Comparison of ENCODE assay signal across 1 cellular context in the genomic region with DNA sequence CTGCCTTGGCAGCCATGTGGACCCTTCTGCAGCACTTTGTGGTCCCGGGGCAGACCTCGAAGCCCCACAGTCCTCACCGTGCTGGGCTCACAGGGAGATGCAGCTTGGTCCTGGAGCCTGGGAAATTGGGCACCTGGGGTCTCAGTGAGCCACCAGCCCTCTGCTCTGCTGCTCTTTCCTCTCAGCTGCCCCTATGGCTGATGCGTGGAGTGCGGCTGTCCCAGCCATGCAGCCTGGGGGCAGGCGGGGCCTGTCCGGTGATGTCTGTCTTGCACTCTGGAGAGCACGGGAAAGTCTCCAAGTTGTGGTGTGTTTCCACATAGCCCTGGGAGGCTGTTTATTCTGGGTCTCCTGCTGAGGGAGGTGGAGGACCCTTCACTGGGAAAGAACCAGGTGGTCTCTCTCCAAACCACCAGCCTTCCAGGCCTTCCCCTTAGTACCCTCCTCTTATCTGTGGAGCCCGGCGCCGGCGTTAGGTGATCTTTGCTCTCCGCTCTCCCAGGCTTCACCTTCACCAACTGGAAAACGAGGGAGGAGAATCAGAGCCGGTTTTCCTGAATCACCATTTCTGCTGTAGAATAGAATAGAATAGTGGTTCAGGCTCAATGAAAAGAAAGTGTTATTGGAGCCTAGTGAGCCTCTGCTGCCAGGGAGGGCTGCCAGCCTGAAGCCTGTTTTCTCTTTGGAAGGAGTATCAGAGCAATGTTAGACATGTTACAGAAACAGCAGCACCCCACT.
A peak's percentile ranks its signal among the peaks of the same experiment; 100 is the strongest.
TF ChIP-seq lines count a peak whose summit lies in the region.

No MANE protein-coding gene starts in this region.

TF ChIP-seq in HepG2, 621 proteins besides CTCF, POLR2A, EP300 and RAD21 (continued from another document and continues in another):
- TF ChIP-seq, protein P1, sequence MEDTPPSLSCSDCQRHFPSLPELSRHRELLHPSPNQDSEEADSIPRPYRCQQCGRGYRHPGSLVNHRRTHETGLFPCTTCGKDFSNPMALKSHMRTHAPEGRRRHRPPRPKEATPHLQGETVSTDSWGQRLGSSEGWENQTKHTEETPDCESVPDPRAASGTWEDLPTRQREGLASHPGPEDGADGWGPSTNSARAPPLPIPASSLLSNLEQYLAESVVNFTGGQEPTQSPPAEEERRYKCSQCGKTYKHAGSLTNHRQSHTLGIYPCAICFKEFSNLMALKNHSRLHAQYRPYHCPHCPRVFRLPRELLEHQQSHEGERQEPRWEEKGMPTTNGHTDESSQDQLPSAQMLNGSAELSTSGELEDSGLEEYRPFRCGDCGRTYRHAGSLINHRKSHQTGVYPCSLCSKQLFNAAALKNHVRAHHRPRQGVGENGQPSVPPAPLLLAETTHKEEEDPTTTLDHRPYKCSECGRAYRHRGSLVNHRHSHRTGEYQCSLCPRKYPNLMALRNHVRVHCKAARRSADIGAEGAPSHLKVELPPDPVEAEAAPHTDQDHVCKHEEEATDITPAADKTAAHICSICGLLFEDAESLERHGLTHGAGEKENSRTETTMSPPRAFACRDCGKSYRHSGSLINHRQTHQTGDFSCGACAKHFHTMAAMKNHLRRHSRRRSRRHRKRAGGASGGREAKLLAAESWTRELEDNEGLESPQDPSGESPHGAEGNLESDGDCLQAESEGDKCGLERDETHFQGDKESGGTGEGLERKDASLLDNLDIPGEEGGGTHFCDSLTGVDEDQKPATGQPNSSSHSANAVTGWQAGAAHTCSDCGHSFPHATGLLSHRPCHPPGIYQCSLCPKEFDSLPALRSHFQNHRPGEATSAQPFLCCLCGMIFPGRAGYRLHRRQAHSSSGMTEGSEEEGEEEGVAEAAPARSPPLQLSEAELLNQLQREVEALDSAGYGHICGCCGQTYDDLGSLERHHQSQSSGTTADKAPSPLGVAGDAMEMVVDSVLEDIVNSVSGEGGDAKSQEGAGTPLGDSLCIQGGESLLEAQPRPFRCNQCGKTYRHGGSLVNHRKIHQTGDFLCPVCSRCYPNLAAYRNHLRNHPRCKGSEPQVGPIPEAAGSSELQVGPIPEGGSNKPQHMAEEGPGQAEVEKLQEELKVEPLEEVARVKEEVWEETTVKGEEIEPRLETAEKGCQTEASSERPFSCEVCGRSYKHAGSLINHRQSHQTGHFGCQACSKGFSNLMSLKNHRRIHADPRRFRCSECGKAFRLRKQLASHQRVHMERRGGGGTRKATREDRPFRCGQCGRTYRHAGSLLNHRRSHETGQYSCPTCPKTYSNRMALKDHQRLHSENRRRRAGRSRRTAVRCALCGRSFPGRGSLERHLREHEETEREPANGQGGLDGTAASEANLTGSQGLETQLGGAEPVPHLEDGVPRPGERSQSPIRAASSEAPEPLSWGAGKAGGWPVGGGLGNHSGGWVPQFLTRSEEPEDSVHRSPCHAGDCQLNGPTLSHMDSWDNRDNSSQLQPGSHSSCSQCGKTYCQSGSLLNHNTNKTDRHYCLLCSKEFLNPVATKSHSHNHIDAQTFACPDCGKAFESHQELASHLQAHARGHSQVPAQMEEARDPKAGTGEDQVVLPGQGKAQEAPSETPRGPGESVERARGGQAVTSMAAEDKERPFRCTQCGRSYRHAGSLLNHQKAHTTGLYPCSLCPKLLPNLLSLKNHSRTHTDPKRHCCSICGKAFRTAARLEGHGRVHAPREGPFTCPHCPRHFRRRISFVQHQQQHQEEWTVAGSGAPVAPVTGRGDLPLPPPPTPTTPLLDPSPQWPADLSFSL (CRISPR knock-in tag; IDR thresholded peaks at IDR 0.05): no peak
- TF ChIP-seq TP53 (CRISPR knock-in tag; conservative IDR thresholded peaks at IDR 0.05): no peak
- TF ChIP-seq, protein P2, sequence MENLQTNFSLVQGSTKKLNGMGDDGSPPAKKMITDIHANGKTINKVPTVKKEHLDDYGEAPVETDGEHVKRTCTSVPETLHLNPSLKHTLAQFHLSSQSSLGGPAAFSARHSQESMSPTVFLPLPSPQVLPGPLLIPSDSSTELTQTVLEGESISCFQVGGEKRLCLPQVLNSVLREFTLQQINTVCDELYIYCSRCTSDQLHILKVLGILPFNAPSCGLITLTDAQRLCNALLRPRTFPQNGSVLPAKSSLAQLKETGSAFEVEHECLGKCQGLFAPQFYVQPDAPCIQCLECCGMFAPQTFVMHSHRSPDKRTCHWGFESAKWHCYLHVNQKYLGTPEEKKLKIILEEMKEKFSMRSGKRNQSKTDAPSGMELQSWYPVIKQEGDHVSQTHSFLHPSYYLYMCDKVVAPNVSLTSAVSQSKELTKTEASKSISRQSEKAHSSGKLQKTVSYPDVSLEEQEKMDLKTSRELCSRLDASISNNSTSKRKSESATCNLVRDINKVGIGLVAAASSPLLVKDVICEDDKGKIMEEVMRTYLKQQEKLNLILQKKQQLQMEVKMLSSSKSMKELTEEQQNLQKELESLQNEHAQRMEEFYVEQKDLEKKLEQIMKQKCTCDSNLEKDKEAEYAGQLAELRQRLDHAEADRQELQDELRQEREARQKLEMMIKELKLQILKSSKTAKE (CRISPR knock-in tag; IDR thresholded peaks at IDR 0.05; ENCODE audit: borderline replicate concordance): no peak
- TF ChIP-seq MYC (CRISPR knock-in tag; IDR thresholded peaks at IDR 0.05; ENCODE audit: borderline replicate concordance): peak; percentile 15; the same call in 1 of the 2 replicates
- TF ChIP-seq, protein P3, sequence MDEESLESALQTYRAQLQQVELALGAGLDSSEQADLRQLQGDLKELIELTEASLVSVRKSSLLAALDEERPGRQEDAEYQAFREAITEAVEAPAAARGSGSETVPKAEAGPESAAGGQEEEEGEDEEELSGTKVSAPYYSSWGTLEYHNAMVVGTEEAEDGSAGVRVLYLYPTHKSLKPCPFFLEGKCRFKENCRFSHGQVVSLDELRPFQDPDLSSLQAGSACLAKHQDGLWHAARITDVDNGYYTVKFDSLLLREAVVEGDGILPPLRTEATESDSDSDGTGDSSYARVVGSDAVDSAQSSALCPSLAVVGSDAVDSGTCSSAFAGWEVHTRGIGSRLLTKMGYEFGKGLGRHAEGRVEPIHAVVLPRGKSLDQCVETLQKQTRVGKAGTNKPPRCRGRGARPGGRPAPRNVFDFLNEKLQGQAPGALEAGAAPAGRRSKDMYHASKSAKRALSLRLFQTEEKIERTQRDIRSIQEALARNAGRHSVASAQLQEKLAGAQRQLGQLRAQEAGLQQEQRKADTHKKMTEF (CRISPR knock-in tag; IDR thresholded peaks at IDR 0.05): no peak
- TF ChIP-seq ZNF644 (CRISPR knock-in tag; IDR thresholded peaks at IDR 0.05; ENCODE audit: low read depth): no peak
- no peak for TF ChIP-seq ZC3H4 (CRISPR knock-in tag; IDR thresholded peaks at IDR 0.05; ENCODE audit: borderline replicate concordance)
- TF ChIP-seq FIP1L1 (IDR thresholded peaks at IDR 0.05; ENCODE audit: borderline replicate concordance, insufficient read depth, low read depth, low read length): no peak
- no peak for TF ChIP-seq SYNCRIP (IDR thresholded peaks at IDR 0.05; ENCODE audit: insufficient read depth, low read depth, low read length)
- no peak for TF ChIP-seq SKI (IDR thresholded peaks at IDR 0.05; ENCODE audit: partially characterized antibody)
- TF ChIP-seq SIN3B (IDR thresholded peaks at IDR 0.05; ENCODE audit: low read length): no peak
- TF ChIP-seq ZNF678 (CRISPR knock-in tag; IDR thresholded peaks at IDR 0.05): no peak
- TF ChIP-seq WIZ (CRISPR knock-in tag; IDR thresholded peaks at IDR 0.05): no peak
- no peak for TF ChIP-seq ATF7 (IDR thresholded peaks at IDR 0.05)
- TF ChIP-seq ATF7 (CRISPR knock-in tag; IDR thresholded peaks at IDR 0.05): no peak
- TF ChIP-seq ZNF562 (CRISPR knock-in tag; IDR thresholded peaks at IDR 0.05; ENCODE audit: borderline replicate concordance): no peak
- TF ChIP-seq ZNF3 (CRISPR knock-in tag; IDR thresholded peaks at IDR 0.05): no peak
- TF ChIP-seq ZNF101 (CRISPR knock-in tag; IDR thresholded peaks at IDR 0.05; ENCODE audit: borderline replicate concordance, low read depth): no peak
- peak; percentile 26; the same call in 1 of the 2 replicates for TF ChIP-seq NCOA2 (CRISPR knock-in tag; IDR thresholded peaks at IDR 0.05)
- TF ChIP-seq ZC3H13 (CRISPR knock-in tag; IDR thresholded peaks at IDR 0.05): no peak
- TF ChIP-seq, protein P4, sequence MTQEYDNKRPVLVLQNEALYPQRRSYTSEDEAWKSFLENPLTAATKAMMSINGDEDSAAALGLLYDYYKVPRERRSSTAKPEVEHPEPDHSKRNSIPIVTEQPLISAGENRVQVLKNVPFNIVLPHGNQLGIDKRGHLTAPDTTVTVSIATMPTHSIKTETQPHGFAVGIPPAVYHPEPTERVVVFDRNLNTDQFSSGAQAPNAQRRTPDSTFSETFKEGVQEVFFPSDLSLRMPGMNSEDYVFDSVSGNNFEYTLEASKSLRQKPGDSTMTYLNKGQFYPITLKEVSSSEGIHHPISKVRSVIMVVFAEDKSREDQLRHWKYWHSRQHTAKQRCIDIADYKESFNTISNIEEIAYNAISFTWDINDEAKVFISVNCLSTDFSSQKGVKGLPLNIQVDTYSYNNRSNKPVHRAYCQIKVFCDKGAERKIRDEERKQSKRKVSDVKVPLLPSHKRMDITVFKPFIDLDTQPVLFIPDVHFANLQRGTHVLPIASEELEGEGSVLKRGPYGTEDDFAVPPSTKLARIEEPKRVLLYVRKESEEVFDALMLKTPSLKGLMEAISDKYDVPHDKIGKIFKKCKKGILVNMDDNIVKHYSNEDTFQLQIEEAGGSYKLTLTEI (CRISPR knock-in tag; conservative IDR thresholded peaks at IDR 0.05): no peak
- TF ChIP-seq, protein P5, sequence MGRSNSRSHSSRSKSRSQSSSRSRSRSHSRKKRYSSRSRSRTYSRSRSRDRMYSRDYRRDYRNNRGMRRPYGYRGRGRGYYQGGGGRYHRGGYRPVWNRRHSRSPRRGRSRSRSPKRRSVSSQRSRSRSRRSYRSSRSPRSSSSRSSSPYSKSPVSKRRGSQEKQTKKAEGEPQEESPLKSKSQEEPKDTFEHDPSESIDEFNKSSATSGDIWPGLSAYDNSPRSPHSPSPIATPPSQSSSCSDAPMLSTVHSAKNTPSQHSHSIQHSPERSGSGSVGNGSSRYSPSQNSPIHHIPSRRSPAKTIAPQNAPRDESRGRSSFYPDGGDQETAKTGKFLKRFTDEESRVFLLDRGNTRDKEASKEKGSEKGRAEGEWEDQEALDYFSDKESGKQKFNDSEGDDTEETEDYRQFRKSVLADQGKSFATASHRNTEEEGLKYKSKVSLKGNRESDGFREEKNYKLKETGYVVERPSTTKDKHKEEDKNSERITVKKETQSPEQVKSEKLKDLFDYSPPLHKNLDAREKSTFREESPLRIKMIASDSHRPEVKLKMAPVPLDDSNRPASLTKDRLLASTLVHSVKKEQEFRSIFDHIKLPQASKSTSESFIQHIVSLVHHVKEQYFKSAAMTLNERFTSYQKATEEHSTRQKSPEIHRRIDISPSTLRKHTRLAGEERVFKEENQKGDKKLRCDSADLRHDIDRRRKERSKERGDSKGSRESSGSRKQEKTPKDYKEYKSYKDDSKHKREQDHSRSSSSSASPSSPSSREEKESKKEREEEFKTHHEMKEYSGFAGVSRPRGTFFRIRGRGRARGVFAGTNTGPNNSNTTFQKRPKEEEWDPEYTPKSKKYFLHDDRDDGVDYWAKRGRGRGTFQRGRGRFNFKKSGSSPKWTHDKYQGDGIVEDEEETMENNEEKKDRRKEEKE (IDR thresholded peaks at IDR 0.05): no peak
- TF ChIP-seq, protein P6, sequence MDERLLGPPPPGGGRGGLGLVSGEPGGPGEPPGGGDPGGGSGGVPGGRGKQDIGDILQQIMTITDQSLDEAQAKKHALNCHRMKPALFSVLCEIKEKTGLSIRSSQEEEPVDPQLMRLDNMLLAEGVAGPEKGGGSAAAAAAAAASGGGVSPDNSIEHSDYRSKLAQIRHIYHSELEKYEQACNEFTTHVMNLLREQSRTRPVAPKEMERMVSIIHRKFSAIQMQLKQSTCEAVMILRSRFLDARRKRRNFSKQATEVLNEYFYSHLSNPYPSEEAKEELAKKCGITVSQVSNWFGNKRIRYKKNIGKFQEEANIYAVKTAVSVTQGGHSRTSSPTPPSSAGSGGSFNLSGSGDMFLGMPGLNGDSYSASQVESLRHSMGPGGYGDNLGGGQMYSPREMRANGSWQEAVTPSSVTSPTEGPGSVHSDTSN (CRISPR knock-in tag; IDR thresholded peaks at IDR 0.05): no peak
- TF ChIP-seq, protein P7, sequence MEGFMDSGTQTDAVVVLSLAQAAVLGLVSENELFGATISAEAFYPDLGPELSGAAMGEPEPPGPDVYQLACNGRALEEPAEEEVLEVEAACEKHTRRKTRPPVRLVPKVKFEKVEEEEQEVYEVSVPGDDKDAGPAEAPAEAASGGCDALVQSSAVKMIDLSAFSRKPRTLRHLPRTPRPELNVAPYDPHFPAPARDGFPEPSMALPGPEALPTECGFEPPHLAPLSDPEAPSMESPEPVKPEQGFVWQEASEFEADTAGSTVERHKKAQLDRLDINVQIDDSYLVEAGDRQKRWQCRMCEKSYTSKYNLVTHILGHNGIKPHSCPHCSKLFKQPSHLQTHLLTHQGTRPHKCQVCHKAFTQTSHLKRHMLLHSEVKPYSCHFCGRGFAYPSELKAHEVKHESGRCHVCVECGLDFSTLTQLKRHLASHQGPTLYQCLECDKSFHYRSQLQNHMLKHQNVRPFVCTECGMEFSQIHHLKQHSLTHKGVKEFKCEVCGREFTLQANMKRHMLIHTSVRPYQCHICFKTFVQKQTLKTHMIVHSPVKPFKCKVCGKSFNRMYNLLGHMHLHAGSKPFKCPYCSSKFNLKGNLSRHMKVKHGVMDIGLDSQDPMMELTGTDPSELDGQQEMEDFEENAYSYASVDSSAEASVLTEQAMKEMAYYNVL (CRISPR knock-in tag; IDR thresholded peaks at IDR 0.05; ENCODE audit: borderline replicate concordance): peak; percentile 50; the same call in 1 of the 2 replicates
- TF ChIP-seq ZNF556 (CRISPR knock-in tag; IDR thresholded peaks at IDR 0.05; ENCODE audit: borderline replicate concordance): no peak
- no peak for TF ChIP-seq REXO4 (CRISPR knock-in tag; IDR thresholded peaks at IDR 0.05; ENCODE audit: borderline replicate concordance)
- TF ChIP-seq MEF2D (CRISPR knock-in tag; IDR thresholded peaks at IDR 0.05): no peak
- TF ChIP-seq ZNF367 (CRISPR knock-in tag; IDR thresholded peaks at IDR 0.05; ENCODE audit: borderline replicate concordance): no peak
- no peak for TF ChIP-seq ZNF230 (CRISPR knock-in tag; IDR thresholded peaks at IDR 0.05)
- TF ChIP-seq ATRX (CRISPR knock-in tag; IDR thresholded peaks at IDR 0.05; ENCODE audit: borderline replicate concordance): no peak
- TF ChIP-seq ZSCAN12 (CRISPR knock-in tag; IDR thresholded peaks at IDR 0.05): no peak
- TF ChIP-seq ZNF766 (CRISPR knock-in tag; IDR thresholded peaks at IDR 0.05; ENCODE audit: borderline replicate concordance): no peak
- TF ChIP-seq, protein P8, sequence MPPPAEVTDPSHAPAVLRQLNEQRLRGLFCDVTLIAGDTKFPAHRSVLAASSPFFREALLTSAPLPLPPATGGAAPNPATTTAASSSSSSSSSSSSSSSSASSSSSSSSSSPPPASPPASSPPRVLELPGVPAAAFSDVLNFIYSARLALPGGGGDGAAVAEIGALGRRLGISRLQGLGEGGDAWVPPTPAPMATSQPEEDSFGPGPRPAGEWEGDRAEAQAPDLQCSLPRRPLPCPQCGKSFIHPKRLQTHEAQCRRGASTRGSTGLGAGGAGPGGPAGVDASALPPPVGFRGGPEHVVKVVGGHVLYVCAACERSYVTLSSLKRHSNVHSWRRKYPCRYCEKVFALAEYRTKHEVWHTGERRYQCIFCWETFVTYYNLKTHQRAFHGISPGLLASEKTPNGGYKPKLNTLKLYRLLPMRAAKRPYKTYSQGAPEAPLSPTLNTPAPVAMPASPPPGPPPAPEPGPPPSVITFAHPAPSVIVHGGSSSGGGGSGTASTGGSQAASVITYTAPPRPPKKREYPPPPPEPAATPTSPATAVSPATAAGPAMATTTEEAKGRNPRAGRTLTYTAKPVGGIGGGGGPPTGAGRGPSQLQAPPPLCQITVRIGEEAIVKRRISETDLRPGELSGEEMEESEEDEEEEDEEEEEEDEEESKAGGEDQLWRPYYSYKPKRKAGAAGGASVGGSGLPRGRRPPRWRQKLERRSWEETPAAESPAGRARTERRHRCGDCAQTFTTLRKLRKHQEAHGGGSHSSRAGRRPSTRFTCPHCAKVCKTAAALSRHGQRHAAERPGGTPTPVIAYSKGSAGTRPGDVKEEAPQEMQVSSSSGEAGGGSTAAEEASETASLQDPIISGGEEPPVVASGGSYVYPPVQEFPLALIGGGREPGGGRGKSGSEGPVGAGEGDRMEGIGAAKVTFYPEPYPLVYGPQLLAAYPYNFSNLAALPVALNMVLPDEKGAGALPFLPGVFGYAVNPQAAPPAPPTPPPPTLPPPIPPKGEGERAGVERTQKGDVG (CRISPR knock-in tag; IDR thresholded peaks at IDR 0.05; ENCODE audit: borderline replicate concordance): no peak
- no peak for TF ChIP-seq SMAD9 (CRISPR knock-in tag; IDR thresholded peaks at IDR 0.05)
